ENCODE assay signal across 22 cellular contexts in genomic region chr13:48851707-48852106, GRCh38.
DNase-seq lines count a peak whose midpoint lies in the region; ATAC-seq and TF ChIP-seq lines count a peak whose summit lies in the region.
"Had no signal": no experiment of that assay in that cellular context is flagged by ENCODE, and none has a peak within 500 bp of the region (broad histone marks: within the 10 kb centered on the region; RNA-seq: fewer than 3 reads in every experiment).

No MANE protein-coding gene starts in this region.

- peaks cover 34% of the 10 kb centered on the region for H3K4me1 Mint-ChIP-seq in activated T-cell treated with anti-CD3 and anti-CD28 coated beads, Interleukin-2, amount 50 U/mL, for 72 hours (ENCODE audit: low read depth)
- peaks cover 34% of the 10 kb centered on the region for H3K4me1 Mint-ChIP-seq in activated CD8-positive, alpha-beta T cell treated with anti-CD3 and anti-CD28 coated beads, Interleukin-2, amount 10 ng/mL, durations not matched to agents 7 days and 5 days (ENCODE audit: low read depth)
- peaks cover 45% of the 10 kb centered on the region for H3K4me1 Mint-ChIP-seq in endodermal cell
- H3K4me1 Mint-ChIP-seq: B cell had no signal

- H3K4me1 ChIP-seq in HUES48 (ENCODE audit: control insufficient read depth, insufficient read depth, low read length) = peaks cover 13% of the 10 kb centered on the region; the same call in 1 of the 2 replicates
- H3K4me1 ChIP-seq in endodermal cell (ENCODE audit: control insufficient read depth, insufficient read depth, low read length) = peaks cover 10% of the 10 kb centered on the region
- H3K4me1 ChIP-seq: A549 had no signal

- H3K36me3 ChIP-seq in HUES48 (ENCODE audit: control insufficient read depth, insufficient read depth, low read length) = no peaks in the 10 kb centered on the region
- no peaks in the 10 kb centered on the region for H3K36me3 ChIP-seq in endodermal cell (ENCODE audit: control insufficient read depth, insufficient read depth, low read length)

- H3K27ac ChIP-seq in HUES48 (ENCODE audit: low read depth, low read length) (peak overlapping the region; percentile 19), endodermal cell (ENCODE audit: low read depth, low read length) (no peak overlapping the region)
- H3K27ac ChIP-seq: A549, HL-60 had no signal

- H3K9me3 ChIP-seq in HUES48 (ENCODE audit: control insufficient read depth, insufficient read depth, low read length) (no peaks in the 10 kb centered on the region), endodermal cell (ENCODE audit: control insufficient read depth, low read length) (no peaks in the 10 kb centered on the region)
- H3K9me3 ChIP-seq: A549 had no signal

- H3K4me3 ChIP-seq in HUES48 (ENCODE audit: low read depth, low read length) = no peak overlapping the region
- no peak overlapping the region for H3K4me3 ChIP-seq in endodermal cell (ENCODE audit: low read length)
- H3K4me3 ChIP-seq: A549 had no signal

- H3K4me3 Mint-ChIP-seq in activated T-cell treated with anti-CD3 and anti-CD28 coated beads, Interleukin-2, amount 50 U/mL, for 72 hours = peak overlapping the region in 1 of 2 donors; percentile 32
- H3K4me3 Mint-ChIP-seq in activated CD8-positive, alpha-beta T cell treated with anti-CD3 and anti-CD28 coated beads, Interleukin-2, amount 10 ng/mL, durations not matched to agents 7 days and 5 days = peak overlapping the region; percentile 22
- no peak overlapping the region for H3K4me3 Mint-ChIP-seq in endodermal cell
- H3K4me3 Mint-ChIP-seq: B cell, CD14-positive monocyte had no signal

- DNase-seq in activated T-cell treated with anti-CD3 and anti-CD28 coated beads, Interleukin-2, amount 50 U/mL, for 72 hours = no peak
- DNase-seq in activated T-cell treated with anti-CD3 and anti-CD28 coated beads for 4 hours = no peak
- DNase-seq in activated CD8-positive, alpha-beta T cell treated with anti-CD3 and anti-CD28 coated beads, Interleukin-2, amount 10 ng/mL, durations not matched to agents 7 days and 5 days = peak; percentile 35
- no peak for DNase-seq in endodermal cell
- DNase-seq in NCI-H446 treated with DMSO at 0.1 percent for 48 hours (lab: John Stamatoyannopoulos, UW) = no peak
- DNase-seq in kidney glomerular epithelial cell (lab: John Stamatoyannopoulos, UW) = no peak
- DNase-seq: DMS53, GDM1, GOT3, HCEC 1CT, KBM-7, NCI-H1092, NCI-H1436, NCI-H187 treated with DMSO at 0.1 percent for 48 hours, NCI-H2107, NCI-H69, OCI-M1 had no signal

- H3K27me3 Mint-ChIP-seq in activated T-cell treated with anti-CD3 and anti-CD28 coated beads, Interleukin-2, amount 50 U/mL, for 72 hours (ENCODE audit: low read depth) = peaks cover 24% of the 10 kb centered on the region
- H3K27me3 Mint-ChIP-seq in activated CD8-positive, alpha-beta T cell treated with anti-CD3 and anti-CD28 coated beads, Interleukin-2, amount 10 ng/mL, durations not matched to agents 7 days and 5 days (ENCODE audit: low read depth) = peaks cover 8% of the 10 kb centered on the region
- H3K27me3 Mint-ChIP-seq in endodermal cell (ENCODE audit: insufficient read depth) = no peaks in the 10 kb centered on the region

- no peaks in the 10 kb centered on the region for H3K27me3 ChIP-seq in HUES48 (ENCODE audit: control insufficient read depth, insufficient read depth, low read length)
- no peaks in the 10 kb centered on the region for H3K27me3 ChIP-seq in endodermal cell (ENCODE audit: control insufficient read depth, insufficient read depth, low read length, poor library complexity, severe bottlenecking)

- TF ChIP-seq CTCF in endodermal cell (conservative IDR thresholded peaks at IDR 0.05) = no peak

- CTCF ChIA-PET in activated CD8-positive, alpha-beta T cell treated with anti-CD3 and anti-CD28 coated beads, Interleukin-2, amount 10 ng/mL, durations not matched to agents 7 days and 5 days (lab: Charles Lee) = no interaction called here

- POLR2A ChIA-PET in activated CD8-positive, alpha-beta T cell treated with anti-CD3 and anti-CD28 coated beads, Interleukin-2, amount 10 ng/mL, durations not matched to agents 7 days and 5 days (lab: Charles Lee) = no interaction called here

- no peaks in the 10 kb centered on the region for H3K36me3 Mint-ChIP-seq in activated T-cell treated with anti-CD3 and anti-CD28 coated beads, Interleukin-2, amount 50 U/mL, for 72 hours (ENCODE audit: insufficient read depth in 2 of 2)
- no peaks in the 10 kb centered on the region for H3K36me3 Mint-ChIP-seq in activated CD8-positive, alpha-beta T cell treated with anti-CD3 and anti-CD28 coated beads, Interleukin-2, amount 10 ng/mL, durations not matched to agents 7 days and 5 days (ENCODE audit: low read depth)
- peaks cover 8% of the 10 kb centered on the region for H3K36me3 Mint-ChIP-seq in endodermal cell (ENCODE audit: low read depth)

- peak in 1 of 2 donors; percentile 49 for ATAC-seq in activated T-cell treated with anti-CD3 and anti-CD28 coated beads, Interleukin-2, amount 50 U/mL, for 72 hours (replicated peaks in 1 of 2)
- peak; percentile 47 for ATAC-seq in activated CD8-positive, alpha-beta T cell treated with anti-CD3 and anti-CD28 coated beads, Interleukin-2, amount 10 ng/mL, durations not matched to agents 7 days and 5 days
- ATAC-seq: A549 had no signal

- WGBS in endodermal cell (ENCODE audit: insufficient coverage in 1 of 2, insufficient read length in 1 of 2), 2 experiments = 86 to 100% methylated on average over 2 of the region's 2 CpGs

- H3K9ac ChIP-seq in HUES48 (ENCODE audit: low read depth, low read length) = no peak overlapping the region
- H3K9ac ChIP-seq in endodermal cell (ENCODE audit: extremely low read depth, low read length, poor library complexity, severe bottlenecking) = no peak overlapping the region

- H3K9me3 Mint-ChIP-seq in activated T-cell treated with anti-CD3 and anti-CD28 coated beads, Interleukin-2, amount 50 U/mL, for 72 hours = no peaks in the 10 kb centered on the region
- H3K9me3 Mint-ChIP-seq in activated CD8-positive, alpha-beta T cell treated with anti-CD3 and anti-CD28 coated beads, Interleukin-2, amount 10 ng/mL, durations not matched to agents 7 days and 5 days (ENCODE audit: insufficient read depth) = no peaks in the 10 kb centered on the region
- H3K9me3 Mint-ChIP-seq in endodermal cell = peaks cover 8% of the 10 kb centered on the region

- peak overlapping the region; percentile 28 for H3K27ac Mint-ChIP-seq in activated T-cell treated with anti-CD3 and anti-CD28 coated beads, Interleukin-2, amount 50 U/mL, for 72 hours
- peak overlapping the region; percentile 32 for H3K27ac Mint-ChIP-seq in activated CD8-positive, alpha-beta T cell treated with anti-CD3 and anti-CD28 coated beads, Interleukin-2, amount 10 ng/mL, durations not matched to agents 7 days and 5 days
- peak overlapping the region; percentile 41 for H3K27ac Mint-ChIP-seq in endodermal cell
- H3K27ac Mint-ChIP-seq: B cell had no signal
